ENCODE assay signal across 23 cellular contexts in genomic region chr4:110742148-110742547, GRCh38.
"Had no signal": no experiment of that assay in that cellular context is flagged by ENCODE, and none has a peak within 500 bp of the region (broad histone marks: within the 10 kb centered on the region; RNA-seq: fewer than 3 reads in every experiment).

No MANE protein-coding gene starts in this region.

- H3K27ac Mint-ChIP-seq: activated B cell treated with CpG ODN at 0.5 μM for 24 hours; activated CD4-positive, alpha-beta T cell treated with anti-CD3 and anti-CD28 coated beads, Interleukin-2, amount 10 ng/mL, durations not matched to agents 24 days and 14 days; activated T-helper 2 cell treated with anti-CD3 and anti-CD28 coated beads, Interferon-gamma antibody, Interleukin-2, Interleukin-4, amounts not matched to agents 10 μg/mL and 5 μg/mL and 100 μg/mL, durations not matched to agents 14 hours and 24 hours and 36 hours; endodermal cell; memory B cell; nephron; stimulated activated naive CD8-positive, alpha-beta T cell treated with anti-CD3 and anti-CD28 coated beads, Interleukin-15, Interleukin-2, amounts not matched to agents 100 ng/mL and 50 ng/mL, for 24 hours had no signal

- H3K36me3 Mint-ChIP-seq: memory B cell had no signal

- H3K27me3 Mint-ChIP-seq: activated B cell treated with CpG ODN at 0.5 μM for 24 hours; activated CD4-positive, alpha-beta T cell treated with anti-CD3 and anti-CD28 coated beads, Interleukin-2, amount 10 ng/mL, durations not matched to agents 24 days and 14 days; stimulated activated naive CD8-positive, alpha-beta T cell treated with anti-CD3 and anti-CD28 coated beads, Interleukin-15, Interleukin-2, amounts not matched to agents 100 ng/mL and 50 ng/mL, for 24 hours had no signal

- H3K4me1 ChIP-seq: heart left ventricle, left lung, psoas muscle, right lobe of liver, upper lobe of right lung had no signal

- H3K27me3 ChIP-seq: brain microvascular endothelial cell, heart left ventricle, left lung, right lobe of liver, upper lobe of right lung had no signal

- H3K36me3 ChIP-seq: brain microvascular endothelial cell, heart left ventricle, left lung, right lobe of liver, upper lobe of right lung had no signal

- H3K4me3 Mint-ChIP-seq: activated B cell treated with CpG ODN at 0.5 μM for 24 hours; activated CD4-positive, alpha-beta T cell treated with anti-CD3 and anti-CD28 coated beads, Interleukin-2, amount 10 ng/mL, durations not matched to agents 24 days and 14 days; endodermal cell; memory B cell; nephron; stimulated activated naive CD8-positive, alpha-beta T cell treated with anti-CD3 and anti-CD28 coated beads, Interleukin-15, Interleukin-2, amounts not matched to agents 100 ng/mL and 50 ng/mL, for 24 hours had no signal

- H3K4me3 ChIP-seq: heart left ventricle, left lung, psoas muscle, right lobe of liver, upper lobe of right lung had no signal

- H3K27ac ChIP-seq: brain microvascular endothelial cell, heart left ventricle, left lung, psoas muscle, right lobe of liver, upper lobe of right lung had no signal

- DNase-seq: activated B cell treated with CpG ODN at 0.5 μM for 24 hours; activated CD4-positive, alpha-beta T cell treated with anti-CD3 and anti-CD28 coated beads, Interleukin-2, amount 10 ng/mL, durations not matched to agents 24 days and 14 days; activated naive CD4-positive, alpha-beta T cell treated with anti-CD3 and anti-CD28 coated beads, Interleukin-2, amount 50 U/mL, for 16 hours; amniotic stem cell; brain microvascular endothelial cell; dermis blood vessel endothelial cell; endodermal cell; foreskin melanocyte; heart left ventricle; left lung; psoas muscle; right lobe of liver; stimulated activated CD4-positive, alpha-beta T cell treated with anti-CD3 and anti-CD28 coated beads, Interleukin-4, amount 100 ng/mL, for 1 hour; stimulated activated CD8-positive, alpha-beta memory T cell treated with anti-CD3 and anti-CD28 coated beads, Interleukin-4, amount 100 ng/mL, for 48 hours; T-helper 2 cell; upper lobe of right lung had no signal

- FAIRE-seq: islet of Langerhans, TTC549 had no signal

- H3K4me1 Mint-ChIP-seq: activated B cell treated with CpG ODN at 0.5 μM for 24 hours; activated CD4-positive, alpha-beta T cell treated with anti-CD3 and anti-CD28 coated beads, Interleukin-2, amount 10 ng/mL, durations not matched to agents 24 days and 14 days; endodermal cell; memory B cell; nephron had no signal

- ATAC-seq: esophagus mucosa, heart left ventricle, left lung, psoas muscle, right lobe of liver, upper lobe of right lung had no signal

- H3K9me3 Mint-ChIP-seq: activated B cell treated with CpG ODN at 0.5 μM for 24 hours; activated CD4-positive, alpha-beta T cell treated with anti-CD3 and anti-CD28 coated beads, Interleukin-2, amount 10 ng/mL, durations not matched to agents 24 days and 14 days; activated T-helper 2 cell treated with anti-CD3 and anti-CD28 coated beads, Interferon-gamma antibody, Interleukin-2, Interleukin-4, amounts not matched to agents 10 μg/mL and 5 μg/mL and 100 μg/mL, durations not matched to agents 14 hours and 24 hours and 36 hours; endodermal cell; memory B cell; stimulated activated naive CD8-positive, alpha-beta T cell treated with anti-CD3 and anti-CD28 coated beads, Interleukin-15, Interleukin-2, amounts not matched to agents 100 ng/mL and 50 ng/mL, for 24 hours had no signal

- H3K9me3 ChIP-seq: heart left ventricle, left lung, psoas muscle, right lobe of liver, upper lobe of right lung had no signal
